Comparison of ENCODE assay signal across 1 cellular context in genomic region chr5:96297867-96298266, GRCh38.
TF ChIP-seq lines count a peak whose summit lies in the region.

No MANE protein-coding gene starts in this region.

TF ChIP-seq in HepG2, 621 proteins besides CTCF, POLR2A, EP300 and RAD21 (continued from another document and continues in another):
- TF ChIP-seq HNF1A (IDR thresholded peaks at IDR 0.05; ENCODE audit: low read depth) (peak; percentile 83), HNF1A (CRISPR knock-in tag; IDR thresholded peaks at IDR 0.05; ENCODE audit: borderline replicate concordance) (peak; percentile 90), SIX1 (CRISPR knock-in tag; IDR thresholded peaks at IDR 0.05; ENCODE audit: borderline replicate concordance) (peak; percentile 45; the same call in 1 of the 2 replicates), ZNF841 (CRISPR knock-in tag; IDR thresholded peaks at IDR 0.05; ENCODE audit: borderline replicate concordance) (no peak), ZBTB8A (CRISPR knock-in tag; IDR thresholded peaks at IDR 0.05; ENCODE audit: borderline replicate concordance, low read depth) (no peak), ZNF253 (CRISPR knock-in tag; IDR thresholded peaks at IDR 0.05; ENCODE audit: borderline replicate concordance) (no peak), RBAK (CRISPR knock-in tag; IDR thresholded peaks at IDR 0.05) (no peak), MLX (CRISPR knock-in tag; IDR thresholded peaks at IDR 0.05) (peak; percentile 93), MNT (IDR thresholded peaks at IDR 0.05) (peak; percentile 83), REXO4 (CRISPR knock-in tag; IDR thresholded peaks at IDR 0.05; ENCODE audit: borderline replicate concordance) (no peak), KIAA2018 (CRISPR knock-in tag; IDR thresholded peaks at IDR 0.05; ENCODE audit: borderline replicate concordance) (no peak), ZNF251 (CRISPR knock-in tag; IDR thresholded peaks at IDR 0.05) (no peak), MED1 (CRISPR knock-in tag; IDR thresholded peaks at IDR 0.05) (peak; percentile 98), MLXIP (CRISPR knock-in tag; IDR thresholded peaks at IDR 0.05; ENCODE audit: borderline replicate concordance) (peak; percentile 16; the same call in 1 of the 2 replicates), TEAD2 (CRISPR knock-in tag; IDR thresholded peaks at IDR 0.05) (no peak), ZNF605 (CRISPR knock-in tag; IDR thresholded peaks at IDR 0.05) (no peak), TGIF2 (CRISPR knock-in tag; IDR thresholded peaks at IDR 0.05) (peak; percentile 90), EED (CRISPR knock-in tag; IDR thresholded peaks at IDR 0.05) (no peak), ZFP91 (CRISPR knock-in tag; IDR thresholded peaks at IDR 0.05; ENCODE audit: borderline replicate concordance) (no peak), ZFYVE20 (CRISPR knock-in tag; IDR thresholded peaks at IDR 0.05; ENCODE audit: borderline replicate concordance, low read depth) (no peak), TFAP4 (IDR thresholded peaks at IDR 0.05; ENCODE audit: borderline replicate concordance, low read depth) (peak; percentile 77; the same call in 1 of the 2 replicates), ZNF615 (CRISPR knock-in tag; IDR thresholded peaks at IDR 0.05; ENCODE audit: borderline replicate concordance) (no peak), BATF2 (CRISPR knock-in tag; IDR thresholded peaks at IDR 0.05) (no peak), SKI (IDR thresholded peaks at IDR 0.05; ENCODE audit: partially characterized antibody) (peak; percentile 74), EZH2 (conservative IDR thresholded peaks at IDR 0.05; ENCODE audit: low read depth, low read length) (no peak), GPN1 (CRISPR knock-in tag; IDR thresholded peaks at IDR 0.05; ENCODE audit: borderline replicate concordance) (no peak), CREM (IDR thresholded peaks at IDR 0.05) (peak; percentile 84), CREM (CRISPR knock-in tag; IDR thresholded peaks at IDR 0.05) (no peak), ARHGAP35 (CRISPR knock-in tag; IDR thresholded peaks at IDR 0.05; ENCODE audit: borderline replicate concordance) (no peak), TOE1 (CRISPR knock-in tag; IDR thresholded peaks at IDR 0.05) (0 out of 2 replicates have a peak, but pooled peaks have one; percentile 69), CHD2 (IDR thresholded peaks at IDR 0.05; ENCODE audit: low read depth, low read length) (no peak), SP140L (CRISPR knock-in tag; IDR thresholded peaks at IDR 0.05; ENCODE audit: borderline replicate concordance) (peak; percentile 92; the same call in 1 of the 2 replicates)
